In genomic region chr6:109182590-109182989, GRCh38 we compare ENCODE assay signal across 14 cellular contexts.
DNase-seq lines count a peak whose midpoint lies in the region; ATAC-seq and TF ChIP-seq lines count a peak whose summit lies in the region.
"Had no signal": no experiment of that assay in that cellular context is flagged by ENCODE, and none has a peak within 500 bp of the region (broad histone marks: within the 10 kb centered on the region; RNA-seq: fewer than 3 reads in every experiment).

No MANE protein-coding gene starts in this region.

- H3K36me3 ChIP-seq in GM23338 (ENCODE audit: insufficient read depth) (no peaks in the 10 kb centered on the region), adipocyte (ENCODE audit: control insufficient read depth, insufficient read depth, low read length, severe bottlenecking) (no peaks in the 10 kb centered on the region)
- H3K36me3 ChIP-seq: uterus had no signal

- no peaks in the 10 kb centered on the region for H3K9me3 ChIP-seq in adipocyte (ENCODE audit: control insufficient read depth, low read length)
- H3K9me3 ChIP-seq: uterus had no signal

- H3K4me2 ChIP-seq in GM23338 = no peak overlapping the region

- peak overlapping the region; percentile 31 for H3K9ac ChIP-seq in adipocyte (ENCODE audit: low read length)

- DNase-seq in GM23338 (ENCODE audit: low spot score) (no peak), adipocyte (ENCODE audit: low read depth) (peak; percentile 15), pons (ENCODE audit: low spot score) (peak; percentile 82), NCI-H146 treated with DMSO at 0.1 percent for 48 hours (lab: John Stamatoyannopoulos, UW; ENCODE audit: unreplicated experiment) (no peak)
- DNase-seq in activated naive CD4-positive, alpha-beta T cell treated with anti-CD3 and anti-CD28 coated beads, Interleukin-2, amount 50 U/mL, for 72 hours (ENCODE audit: low spot score in 2 of 2) = no peak
- DNase-seq: activated CD4-positive, CD25-positive, alpha-beta regulatory T cell treated with anti-CD3 and anti-CD28 coated beads, Interleukin-2, amount 50 U/mL, for 72 hours; activated CD8-positive, alpha-beta memory T cell treated with anti-CD3 and anti-CD28 coated beads for 24 hours; activated naive CD8-positive, alpha-beta T cell treated with anti-CD3 and anti-CD28 coated beads, Interleukin-2, amount 10 ng/mL, durations not matched to agents 7 days and 5 days; foreskin keratinocyte; naive B cell; uterus had no signal

- no peaks in the 10 kb centered on the region for H3K79me2 ChIP-seq in GM23338 (replicated peaks; ENCODE audit: insufficient read depth)

- no peaks in the 10 kb centered on the region for H3K9me3 Mint-ChIP-seq in GM23338
- H3K9me3 Mint-ChIP-seq in activated naive CD4-positive, alpha-beta T cell treated with anti-CD3 and anti-CD28 coated beads, Interleukin-2, amount 50 U/mL, for 72 hours = no peaks in the 10 kb centered on the region
- H3K9me3 Mint-ChIP-seq: activated naive CD8-positive, alpha-beta T cell treated with anti-CD3 and anti-CD28 coated beads, Interleukin-2, amount 10 ng/mL, durations not matched to agents 7 days and 5 days had no signal

- H3K27me3 ChIP-seq in GM23338 (ENCODE audit: insufficient read depth) (no peaks in the 10 kb centered on the region), adipocyte (replicated peaks; ENCODE audit: control insufficient read depth, insufficient read depth, low read length) (no peaks in the 10 kb centered on the region), layer of hippocampus (ENCODE audit: control insufficient read depth, insufficient read depth, low read length) (no peaks in the 10 kb centered on the region)
- H3K27me3 ChIP-seq: uterus had no signal

- H3K9me2 ChIP-seq in GM23338 (ENCODE audit: insufficient read depth) = no peaks in the 10 kb centered on the region

- peaks cover 23% of the 10 kb centered on the region for H3K4me1 Mint-ChIP-seq in GM23338
- H3K4me1 Mint-ChIP-seq: activated naive CD8-positive, alpha-beta T cell treated with anti-CD3 and anti-CD28 coated beads, Interleukin-2, amount 10 ng/mL, durations not matched to agents 7 days and 5 days had no signal

- no peak overlapping the region for H3K27ac ChIP-seq in GM23338 (ENCODE audit: low read depth)
- H3K27ac ChIP-seq in layer of hippocampus (ENCODE audit: low read depth, low read length) = peak overlapping the region; percentile 59
- H3K27ac ChIP-seq: foreskin keratinocyte, uterus had no signal

- no peaks in the 10 kb centered on the region for H3K36me3 Mint-ChIP-seq in GM23338 (ENCODE audit: low read depth)
- H3K36me3 Mint-ChIP-seq in activated naive CD4-positive, alpha-beta T cell treated with anti-CD3 and anti-CD28 coated beads, Interleukin-2, amount 50 U/mL, for 72 hours = no peaks in the 10 kb centered on the region
- H3K36me3 Mint-ChIP-seq: activated naive CD8-positive, alpha-beta T cell treated with anti-CD3 and anti-CD28 coated beads, Interleukin-2, amount 10 ng/mL, durations not matched to agents 7 days and 5 days; naive B cell had no signal

- H3F3A ChIP-seq in GM23338 (replicated peaks; ENCODE audit: low read depth) = no peaks in the 10 kb centered on the region

- no peak for TF ChIP-seq CTCF in GM23338 (conservative IDR thresholded peaks at IDR 0.05; ENCODE audit: low read depth in 2 of 2)

- peak overlapping the region; percentile 52; the same call in 1 of the 2 replicates for H2AFZ ChIP-seq in GM23338

- H3K4me1 ChIP-seq in GM23338 (ENCODE audit: insufficient read depth) = no peaks in the 10 kb centered on the region
- peaks cover 13% of the 10 kb centered on the region for H3K4me1 ChIP-seq in adipocyte (ENCODE audit: control insufficient read depth, insufficient read depth, low read length)
- H3K4me1 ChIP-seq: foreskin keratinocyte, uterus had no signal

- no peak overlapping the region for H3K27ac Mint-ChIP-seq in GM23338
- H3K27ac Mint-ChIP-seq in activated naive CD4-positive, alpha-beta T cell treated with anti-CD3 and anti-CD28 coated beads, Interleukin-2, amount 50 U/mL, for 72 hours = no peak overlapping the region
- H3K27ac Mint-ChIP-seq: activated naive CD8-positive, alpha-beta T cell treated with anti-CD3 and anti-CD28 coated beads, Interleukin-2, amount 10 ng/mL, durations not matched to agents 7 days and 5 days; naive B cell had no signal

- no peaks in the 10 kb centered on the region for H4K20me1 ChIP-seq in GM23338 (replicated peaks; ENCODE audit: insufficient read depth)

- no peak overlapping the region for H3K4me3 ChIP-seq in GM23338
- H3K4me3 ChIP-seq in adipocyte (ENCODE audit: low read length) = peak overlapping the region; percentile 50
- H3K4me3 ChIP-seq: uterus had no signal

- no peak overlapping the region for H3K4me3 Mint-ChIP-seq in GM23338
- H3K4me3 Mint-ChIP-seq: activated naive CD8-positive, alpha-beta T cell treated with anti-CD3 and anti-CD28 coated beads, Interleukin-2, amount 10 ng/mL, durations not matched to agents 7 days and 5 days; naive B cell had no signal

- peaks cover 2% of the 10 kb centered on the region for H3K27me3 Mint-ChIP-seq in GM23338 (ENCODE audit: insufficient read depth, low read depth, poor library complexity)

- ATAC-seq in GM23338 = no peak
- ATAC-seq in GM21447 (IDR thresholded peaks at IDR 0.05; ENCODE audit: unreplicated experiment) = no peak
- no peak for ATAC-seq in HG02798 (IDR thresholded peaks at IDR 0.05; ENCODE audit: poor library complexity, unreplicated experiment)
- no peak for ATAC-seq in activated naive CD4-positive, alpha-beta T cell treated with anti-CD3 and anti-CD28 coated beads, Interleukin-2, amount 50 U/mL, for 72 hours
- ATAC-seq: foreskin keratinocyte had no signal

TF ChIP-seq in GM23338, 12 proteins besides CTCF, POLR2A, EP300 and RAD21 (continues in another document):
- TF ChIP-seq POLR2AphosphoS5 (IDR thresholded peaks at IDR 0.05; ENCODE audit: low read depth) (no peak), CREB1 (CRISPR knock-in tag; IDR thresholded peaks at IDR 0.05; ENCODE audit: low read depth) (no peak), ZNF331 (CRISPR knock-in tag; IDR thresholded peaks at IDR 0.05; ENCODE audit: low read depth) (no peak)
- TF ChIP-seq, protein P1, sequence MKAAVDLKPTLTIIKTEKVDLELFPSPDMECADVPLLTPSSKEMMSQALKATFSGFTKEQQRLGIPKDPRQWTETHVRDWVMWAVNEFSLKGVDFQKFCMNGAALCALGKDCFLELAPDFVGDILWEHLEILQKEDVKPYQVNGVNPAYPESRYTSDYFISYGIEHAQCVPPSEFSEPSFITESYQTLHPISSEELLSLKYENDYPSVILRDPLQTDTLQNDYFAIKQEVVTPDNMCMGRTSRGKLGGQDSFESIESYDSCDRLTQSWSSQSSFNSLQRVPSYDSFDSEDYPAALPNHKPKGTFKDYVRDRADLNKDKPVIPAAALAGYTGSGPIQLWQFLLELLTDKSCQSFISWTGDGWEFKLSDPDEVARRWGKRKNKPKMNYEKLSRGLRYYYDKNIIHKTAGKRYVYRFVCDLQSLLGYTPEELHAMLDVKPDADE (IDR thresholded peaks at IDR 0.05) = no peak

Comparison
In these comparisons a context has a peak if more than half of its experiments do, and no peak if none do; other contexts are left out.
1. DNase-seq: peak in adipocyte (single experiment) and pons (single experiment); none in GM23338 (single experiment), NCI-H146 treated with DMSO at 0.1 percent for 48 hours (single experiment) and activated naive CD4-positive, alpha-beta T cell treated with anti-CD3 and anti-CD28 coated beads, Interleukin-2, amount 50 U/mL, for 72 hours (0 of 2).